Comparison of ENCODE assay signal across 12 cellular contexts in genomic region chr6:158646023-158646888, GRCh38. TPM values are rescaled to one million over a fixed set of nuclear protein-coding genes. Genes with fewer than 3 reads are reported as not detected.
DNase-seq lines count a peak whose midpoint lies in the region; ATAC-seq and TF ChIP-seq lines count a peak whose summit lies in the region.
"Had no signal": no experiment of that assay in that cellular context is flagged by ENCODE, and none has a peak within 500 bp of the region (broad histone marks: within the 10 kb centered on the region; RNA-seq: fewer than 3 reads in every experiment).

No MANE protein-coding gene starts in this region.

- H3K9me3 ChIP-seq in HCT116 (ENCODE audit: control insufficient read depth in 1 of 2, insufficient read depth in 1 of 2, low read depth in 1 of 2, low read length in 2 of 2) (no peaks in the 10 kb centered on the region), T-helper 17 cell (ENCODE audit: control insufficient read depth, low read length, poor library complexity, severe bottlenecking) (no peaks in the 10 kb centered on the region), parathyroid adenoma (ENCODE audit: control insufficient read depth, low read length) (no peaks in the 10 kb centered on the region)

- TF ChIP-seq RAD21 in HCT116 (IDR thresholded peaks at IDR 0.05; ENCODE audit: low read depth), result no peak

- no peaks in the 10 kb centered on the region for H3K9me2 ChIP-seq in HCT116 (ENCODE audit: insufficient read depth)

- H3K4me2 ChIP-seq in HCT116 (ENCODE audit: low read length) (peak overlapping the region; percentile 89), parathyroid adenoma (ENCODE audit: low read length) (no peak overlapping the region)

- TF ChIP-seq CTCF in HCT116 (IDR thresholded peaks at IDR 0.05 in 2 of 3, conservative IDR thresholded peaks at IDR 0.05 in 1 of 3; ENCODE audit: borderline replicate concordance in 1 of 3, insufficient read depth in 1 of 3, low read depth in 2 of 3, low read length in 2 of 3), result no peak
- TF ChIP-seq CTCF in epithelial cell of esophagus (IDR thresholded peaks at IDR 0.05; ENCODE audit: insufficient read depth, low read depth, low read length, missing control alignments), result no peak
- no peak for TF ChIP-seq CTCF in parathyroid adenoma (IDR thresholded peaks at IDR 0.05)

- H3K36me3 ChIP-seq in HCT116 (ENCODE audit: control insufficient read depth in 1 of 2, insufficient read depth in 2 of 2, low read length in 2 of 2) (no peaks in the 10 kb centered on the region), parathyroid adenoma (ENCODE audit: control insufficient read depth, insufficient read depth, low read length) (no peaks in the 10 kb centered on the region)

- H3K9ac ChIP-seq in HCT116 (ENCODE audit: low read length) (peak overlapping the region; percentile 97), parathyroid adenoma (no peak overlapping the region)

- no TSS peak for BruUV-seq in HCT116 (replicated peaks; lab: Mats Ljungman, UMichigan)

- peak overlapping the region; percentile 96 for H3K4me3 Mint-ChIP-seq in T-helper 17 cell

- no peaks in the 10 kb centered on the region for H4K20me1 ChIP-seq in HCT116 (ENCODE audit: insufficient read depth)

- CTCF ChIA-PET in HCT116 (lab: Charles Lee), result interaction anchor here (2.3 to 3.4 kb wide), 3 partner anchors 27 to 72 kb away, joined by 7 to 12 read pairs (median 12); no protein-coding TSS in a partner anchor

- H3K27ac Mint-ChIP-seq in T-helper 17 cell, result peak overlapping the region; percentile 99

- no peak for DNase-seq in HCT116 (ENCODE audit: low read depth, low spot score)
- no peak for DNase-seq in T-helper 17 cell
- peak; percentile 91 for DNase-seq in epithelial cell of esophagus (ENCODE audit: low read depth)
- DNase-seq in NCI-H2227 (lab: John Stamatoyannopoulos, UW; ENCODE audit: unreplicated experiment), result no peak
- DNase-seq in activated CD4-positive, CD25-positive, alpha-beta regulatory T cell treated with anti-CD3 and anti-CD28 coated beads, Interleukin-2, amount 50 U/mL, for 72 hours, result no peak
- DNase-seq: amygdala, DMS 273 treated with DMSO at 0.1 percent for 48 hours, kidney glomerular epithelial cell, NCI-H524 treated with DMSO at 0.1 percent for 48 hours had no signal

- peaks cover 49% of the 10 kb centered on the region for H3K79me2 ChIP-seq in HCT116 (ENCODE audit: insufficient read depth, low read length)
- no peaks in the 10 kb centered on the region for H3K79me2 ChIP-seq in parathyroid adenoma

- intact Hi-C loops in HCT116 (cut with micrococcal nuclease), result loop anchor here (10.0 kb wide), 1 partner anchor 349 kb away; no protein-coding TSS in a partner anchor

- peaks cover 62 to 76% of the 10 kb centered on the region in 2 experiments for H3K4me1 ChIP-seq in HCT116 (ENCODE audit: control insufficient read depth in 1 of 2, insufficient read depth in 2 of 2, low read length in 2 of 2)
- H3K4me1 ChIP-seq in parathyroid adenoma, result peaks cover 28% of the 10 kb centered on the region

- H3K4me3 ChIP-seq in HCT116 (replicated peaks in 1 of 2; ENCODE audit: low read depth in 1 of 2, low read length in 2 of 2), result peak overlapping the region; percentile 89 to 91
- H3K4me3 ChIP-seq in epithelial cell of esophagus (ENCODE audit: low read length), result no peak overlapping the region
- H3K4me3 ChIP-seq in parathyroid adenoma (ENCODE audit: low read depth, low read length), result no peak overlapping the region

- no peak for TF ChIP-seq POLR2A in HCT116 (IDR thresholded peaks at IDR 0.05; ENCODE audit: borderline replicate concordance, extremely low read depth, insufficient read depth, insufficient read length)

- H2AFZ ChIP-seq in HCT116 (ENCODE audit: low read depth, low read length, poor library complexity, severe bottlenecking) (no peak overlapping the region), parathyroid adenoma (peak overlapping the region; percentile 43)

- no peaks in the 10 kb centered on the region for H3K27me3 Mint-ChIP-seq in T-helper 17 cell

- POLR2A ChIA-PET in HCT116 (lab: Charles Lee), result interaction anchor here (0.9 to 2.3 kb wide), 4 partner anchors 26 to 425 kb away, joined by 3 to 9 read pairs (median 3); no protein-coding TSS in a partner anchor

- H3K27me3 ChIP-seq in HCT116 (ENCODE audit: insufficient read depth, low read length) (no peaks in the 10 kb centered on the region), parathyroid adenoma (ENCODE audit: control insufficient read depth, insufficient read depth, low read length) (no peaks in the 10 kb centered on the region)

- RAD21 ChIA-PET in HCT116 (lab: Charles Lee; ENCODE audit: low non-redundant PET in 1 of 2, low total read pairs in 2 of 2, uncharacterized antibody in 2 of 2, unreplicated experiment in 2 of 2), result interaction anchor here in 1 of 2 experiments (1.2 kb wide), 1 partner anchor 27 kb away, joined by 5 read pairs; no protein-coding TSS in a partner anchor

- ATAC-seq in HCT116 (no peak; the same call in 1 of the 2 replicates), T-helper 17 cell (no peak), HG03108 (IDR thresholded peaks at IDR 0.05; ENCODE audit: unreplicated experiment) (no peak), GM19351 (IDR thresholded peaks at IDR 0.05; ENCODE audit: unreplicated experiment) (no peak)

- H3K27ac ChIP-seq in HCT116 (ENCODE audit: low read depth, low read length) (peak overlapping the region; percentile 97), parathyroid adenoma (peak overlapping the region; percentile 92)

- H3K36me3 Mint-ChIP-seq in T-helper 17 cell (ENCODE audit: low read depth), result peaks cover 4% of the 10 kb centered on the region

- peaks cover 54% of the 10 kb centered on the region for H3K4me1 Mint-ChIP-seq in T-helper 17 cell

TF ChIP-seq in HCT116, 20 proteins besides CTCF, POLR2A, EP300 and RAD21:
- TF ChIP-seq POLR2AphosphoS5 (IDR thresholded peaks at IDR 0.05; ENCODE audit: low read depth, low read length) (peak; percentile 49; the same call in 1 of the 2 replicates), ZBTB33 (IDR thresholded peaks at IDR 0.05; ENCODE audit: extremely low read depth, insufficient replicate concordance, low read length) (no peak)

RNA-seq across cellular contexts. Expression of gene DYNLT1, which starts 1.7 kb away (rescaled TPM):
- total RNA-seq in HCT116 (2021; ENCODE audit: unreplicated experiment), result 239 TPM
- 261 and 300 TPM in 2 replicates for polyA plus RNA-seq in HCT116 (2012)
- 100 to 1,000 TPM in 1 of 2 donors, 10 to 100 TPM in 1; 87.2 to 107 TPM for total RNA-seq in T-helper 17 cell

RNA-seq across cellular contexts. Expression of gene SYTL3, which starts 3.6 kb away (rescaled TPM):
- total RNA-seq in HCT116 (2021; ENCODE audit: unreplicated experiment) (55.3 TPM), T-helper 17 cell (10 to 100 TPM; 28.9 to 36.1 TPM)
- 59.3 and 71.8 TPM in 2 replicates for polyA plus RNA-seq in HCT116 (2012)

Comparison
In these comparisons a context has a peak if more than half of its experiments do, and no peak if none do; other contexts are left out.
1. H3K4me3 ChIP-seq: peak in HCT116 (2 of 2); none in epithelial cell of esophagus (single experiment) and parathyroid adenoma (single experiment).